Comparison of ENCODE assay signal across 1 cellular context in the genomic region with DNA sequence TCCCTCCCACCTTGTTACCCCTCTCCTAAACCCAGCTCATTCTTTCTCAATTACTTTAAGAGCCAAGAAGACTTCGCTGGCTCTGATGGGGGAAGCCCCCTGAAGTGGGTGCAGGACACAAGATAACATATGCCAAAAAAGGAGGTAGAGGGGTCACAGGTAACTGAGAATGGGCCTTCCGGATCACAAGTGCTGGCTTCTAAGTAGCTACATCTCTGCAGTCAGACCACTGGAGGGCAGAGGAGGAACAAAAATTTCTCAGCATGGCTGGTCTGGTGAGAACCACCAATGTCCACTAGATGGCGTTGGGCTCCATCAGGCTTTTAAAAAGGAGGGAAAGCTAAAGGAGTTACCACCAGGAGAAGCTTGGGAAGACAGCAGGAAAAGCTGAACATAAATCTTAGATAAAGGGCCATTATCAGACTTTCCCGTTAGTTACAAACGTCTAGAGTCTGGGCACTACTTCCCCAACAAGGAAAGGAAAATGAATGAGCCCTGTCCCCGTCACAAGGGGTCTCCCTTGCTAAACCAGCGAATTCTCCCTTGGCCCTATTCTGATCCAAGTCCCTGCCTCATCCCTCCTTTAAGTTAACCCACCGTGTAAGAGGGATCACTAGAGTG.
TF ChIP-seq lines count a peak whose summit lies in the region.

No MANE protein-coding gene starts in this region.

TF ChIP-seq in HepG2, 621 proteins besides CTCF, POLR2A, EP300 and RAD21 (continues in another document):
- peak; percentile 66; the same call in 1 of the 2 replicates for TF ChIP-seq SMYD3 (CRISPR knock-in tag; IDR thresholded peaks at IDR 0.05)
- peak; percentile 31; the same call in 1 of the 2 replicates for TF ChIP-seq SALL1 (CRISPR knock-in tag; IDR thresholded peaks at IDR 0.05)
- no peak for TF ChIP-seq GZF1 (CRISPR knock-in tag; IDR thresholded peaks at IDR 0.05)
- TF ChIP-seq KDM4B (CRISPR knock-in tag; IDR thresholded peaks at IDR 0.05) = peak; percentile 88; the same call in 1 of the 2 replicates
- TF ChIP-seq SRF (IDR thresholded peaks at IDR 0.05; ENCODE audit: low read depth, low read length) = peak; percentile 23; the same call in 1 of the 2 replicates
- peak; percentile 69 for TF ChIP-seq YY1 (IDR thresholded peaks at IDR 0.05; ENCODE audit: insufficient read depth, insufficient replicate concordance, low read depth, low read length)
- 0 out of 2 replicates have a peak, but pooled peaks have one; percentile 79 for TF ChIP-seq ZNF34 (CRISPR knock-in tag; IDR thresholded peaks at IDR 0.05; ENCODE audit: borderline replicate concordance)
- peak; percentile 91 for TF ChIP-seq ELF3 (CRISPR knock-in tag; IDR thresholded peaks at IDR 0.05)
- peak; percentile 17; the same call in 1 of the 2 replicates for TF ChIP-seq ARNTL (CRISPR knock-in tag; IDR thresholded peaks at IDR 0.05)
- TF ChIP-seq RCOR2 (CRISPR knock-in tag; IDR thresholded peaks at IDR 0.05) = no peak
- TF ChIP-seq, protein P1, sequence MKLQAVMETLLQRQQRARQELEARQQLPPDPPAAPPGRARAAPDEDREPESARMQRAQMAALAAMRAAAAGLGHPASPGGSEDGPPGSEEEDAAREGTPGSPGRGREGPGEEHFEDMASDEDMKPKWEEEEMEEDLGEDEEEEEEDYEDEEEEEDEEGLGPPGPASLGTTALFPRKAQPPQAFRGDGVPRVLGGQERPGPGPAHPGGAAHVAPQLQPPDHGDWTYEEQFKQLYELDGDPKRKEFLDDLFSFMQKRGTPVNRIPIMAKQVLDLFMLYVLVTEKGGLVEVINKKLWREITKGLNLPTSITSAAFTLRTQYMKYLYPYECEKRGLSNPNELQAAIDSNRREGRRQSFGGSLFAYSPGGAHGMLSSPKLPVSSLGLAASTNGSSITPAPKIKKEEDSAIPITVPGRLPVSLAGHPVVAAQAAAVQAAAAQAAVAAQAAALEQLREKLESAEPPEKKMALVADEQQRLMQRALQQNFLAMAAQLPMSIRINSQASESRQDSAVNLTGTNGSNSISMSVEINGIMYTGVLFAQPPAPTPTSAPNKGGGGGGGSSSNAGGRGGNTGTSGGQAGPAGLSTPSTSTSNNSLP (IDR thresholded peaks at IDR 0.05; ENCODE audit: low read depth, low read length) = peak; percentile 58; the same call in 1 of the 2 replicates
- TF ChIP-seq, protein P2, sequence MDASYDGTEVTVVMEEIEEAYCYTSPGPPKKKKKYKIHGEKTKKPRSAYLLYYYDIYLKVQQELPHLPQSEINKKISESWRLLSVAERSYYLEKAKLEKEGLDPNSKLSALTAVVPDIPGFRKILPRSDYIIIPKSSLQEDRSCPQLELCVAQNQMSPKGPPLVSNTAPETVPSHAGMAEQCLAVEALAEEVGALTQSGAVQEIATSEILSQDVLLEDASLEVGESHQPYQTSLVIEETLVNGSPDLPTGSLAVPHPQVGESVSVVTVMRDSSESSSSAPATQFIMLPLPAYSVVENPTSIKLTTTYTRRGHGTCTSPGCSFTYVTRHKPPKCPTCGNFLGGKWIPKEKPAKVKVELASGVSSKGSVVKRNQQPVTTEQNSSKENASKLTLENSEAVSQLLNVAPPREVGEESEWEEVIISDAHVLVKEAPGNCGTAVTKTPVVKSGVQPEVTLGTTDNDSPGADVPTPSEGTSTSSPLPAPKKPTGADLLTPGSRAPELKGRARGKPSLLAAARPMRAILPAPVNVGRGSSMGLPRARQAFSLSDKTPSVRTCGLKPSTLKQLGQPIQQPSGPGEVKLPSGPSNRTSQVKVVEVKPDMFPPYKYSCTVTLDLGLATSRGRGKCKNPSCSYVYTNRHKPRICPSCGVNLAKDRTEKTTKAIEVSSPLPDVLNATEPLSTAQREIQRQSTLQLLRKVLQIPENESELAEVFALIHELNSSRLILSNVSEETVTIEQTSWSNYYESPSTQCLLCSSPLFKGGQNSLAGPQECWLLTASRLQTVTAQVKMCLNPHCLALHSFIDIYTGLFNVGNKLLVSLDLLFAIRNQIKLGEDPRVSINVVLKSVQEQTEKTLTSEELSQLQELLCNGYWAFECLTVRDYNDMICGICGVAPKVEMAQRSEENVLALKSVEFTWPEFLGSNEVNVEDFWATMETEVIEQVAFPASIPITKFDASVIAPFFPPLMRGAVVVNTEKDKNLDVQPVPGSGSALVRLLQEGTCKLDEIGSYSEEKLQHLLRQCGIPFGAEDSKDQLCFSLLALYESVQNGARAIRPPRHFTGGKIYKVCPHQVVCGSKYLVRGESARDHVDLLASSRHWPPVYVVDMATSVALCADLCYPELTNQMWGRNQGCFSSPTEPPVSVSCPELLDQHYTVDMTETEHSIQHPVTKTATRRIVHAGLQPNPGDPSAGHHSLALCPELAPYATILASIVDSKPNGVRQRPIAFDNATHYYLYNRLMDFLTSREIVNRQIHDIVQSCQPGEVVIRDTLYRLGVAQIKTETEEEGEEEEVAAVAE (CRISPR knock-in tag; IDR thresholded peaks at IDR 0.05; ENCODE audit: borderline replicate concordance) = peak; percentile 81; the same call in 1 of the 2 replicates
- 0 out of 2 replicates have a peak, but pooled peaks have one; percentile 60 for TF ChIP-seq ELF1 (CRISPR knock-in tag; IDR thresholded peaks at IDR 0.05)
- TF ChIP-seq ZNF788 (CRISPR knock-in tag; IDR thresholded peaks at IDR 0.05; ENCODE audit: borderline replicate concordance) = peak; percentile 76; the same call in 1 of the 2 replicates
- TF ChIP-seq KAT8 (CRISPR knock-in tag; IDR thresholded peaks at IDR 0.05) = peak; percentile 80
- peak; percentile 80 for TF ChIP-seq ERF (CRISPR knock-in tag; IDR thresholded peaks at IDR 0.05)
- TF ChIP-seq NFKBIZ (CRISPR knock-in tag; IDR thresholded peaks at IDR 0.05) = peak; percentile 42; the same call in 1 of the 2 replicates
- TF ChIP-seq YEATS4 (CRISPR knock-in tag; IDR thresholded peaks at IDR 0.05; ENCODE audit: borderline replicate concordance) = peak; percentile 55; the same call in 1 of the 2 replicates
- TF ChIP-seq, protein P3, sequence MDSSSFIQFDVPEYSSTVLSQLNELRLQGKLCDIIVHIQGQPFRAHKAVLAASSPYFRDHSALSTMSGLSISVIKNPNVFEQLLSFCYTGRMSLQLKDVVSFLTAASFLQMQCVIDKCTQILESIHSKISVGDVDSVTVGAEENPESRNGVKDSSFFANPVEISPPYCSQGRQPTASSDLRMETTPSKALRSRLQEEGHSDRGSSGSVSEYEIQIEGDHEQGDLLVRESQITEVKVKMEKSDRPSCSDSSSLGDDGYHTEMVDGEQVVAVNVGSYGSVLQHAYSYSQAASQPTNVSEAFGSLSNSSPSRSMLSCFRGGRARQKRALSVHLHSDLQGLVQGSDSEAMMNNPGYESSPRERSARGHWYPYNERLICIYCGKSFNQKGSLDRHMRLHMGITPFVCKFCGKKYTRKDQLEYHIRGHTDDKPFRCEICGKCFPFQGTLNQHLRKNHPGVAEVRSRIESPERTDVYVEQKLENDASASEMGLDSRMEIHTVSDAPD (CRISPR knock-in tag; IDR thresholded peaks at IDR 0.05) = peak; percentile 36; the same call in 1 of the 2 replicates
- peak; percentile 77 for TF ChIP-seq MIER3 (CRISPR knock-in tag; IDR thresholded peaks at IDR 0.05; ENCODE audit: borderline replicate concordance)
- TF ChIP-seq, protein P4, sequence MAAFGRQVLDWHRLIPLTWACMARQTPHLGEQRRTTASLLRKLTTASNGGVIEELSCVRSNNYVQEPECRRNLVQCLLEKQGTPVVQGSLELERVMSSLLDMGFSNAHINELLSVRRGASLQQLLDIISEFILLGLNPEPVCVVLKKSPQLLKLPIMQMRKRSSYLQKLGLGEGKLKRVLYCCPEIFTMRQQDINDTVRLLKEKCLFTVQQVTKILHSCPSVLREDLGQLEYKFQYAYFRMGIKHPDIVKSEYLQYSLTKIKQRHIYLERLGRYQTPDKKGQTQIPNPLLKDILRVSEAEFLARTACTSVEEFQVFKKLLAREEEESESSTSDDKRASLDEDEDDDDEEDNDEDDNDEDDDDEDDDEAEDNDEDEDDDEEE (CRISPR knock-in tag; IDR thresholded peaks at IDR 0.05) = peak; percentile 59; the same call in 1 of the 2 replicates
- TF ChIP-seq MEF2D (CRISPR knock-in tag; IDR thresholded peaks at IDR 0.05) = peak; percentile 22; the same call in 1 of the 2 replicates
- TF ChIP-seq, protein P5, sequence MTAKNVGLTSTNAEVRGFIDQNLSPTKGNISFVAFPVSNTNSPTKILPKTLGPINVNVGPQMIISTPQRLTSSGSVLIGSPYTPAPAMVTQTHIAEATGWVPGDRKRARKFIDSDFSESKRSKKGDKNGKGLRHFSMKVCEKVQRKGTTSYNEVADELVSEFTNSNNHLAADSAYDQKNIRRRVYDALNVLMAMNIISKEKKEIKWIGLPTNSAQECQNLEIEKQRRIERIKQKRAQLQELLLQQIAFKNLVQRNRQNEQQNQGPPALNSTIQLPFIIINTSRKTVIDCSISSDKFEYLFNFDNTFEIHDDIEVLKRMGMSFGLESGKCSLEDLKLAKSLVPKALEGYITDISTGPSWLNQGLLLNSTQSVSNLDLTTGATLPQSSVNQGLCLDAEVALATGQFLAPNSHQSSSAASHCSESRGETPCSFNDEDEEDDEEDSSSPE (CRISPR knock-in tag; IDR thresholded peaks at IDR 0.05) = peak; percentile 95
- peak; percentile 95 for TF ChIP-seq MIXL1 (CRISPR knock-in tag; IDR thresholded peaks at IDR 0.05)
- TF ChIP-seq, protein P6, sequence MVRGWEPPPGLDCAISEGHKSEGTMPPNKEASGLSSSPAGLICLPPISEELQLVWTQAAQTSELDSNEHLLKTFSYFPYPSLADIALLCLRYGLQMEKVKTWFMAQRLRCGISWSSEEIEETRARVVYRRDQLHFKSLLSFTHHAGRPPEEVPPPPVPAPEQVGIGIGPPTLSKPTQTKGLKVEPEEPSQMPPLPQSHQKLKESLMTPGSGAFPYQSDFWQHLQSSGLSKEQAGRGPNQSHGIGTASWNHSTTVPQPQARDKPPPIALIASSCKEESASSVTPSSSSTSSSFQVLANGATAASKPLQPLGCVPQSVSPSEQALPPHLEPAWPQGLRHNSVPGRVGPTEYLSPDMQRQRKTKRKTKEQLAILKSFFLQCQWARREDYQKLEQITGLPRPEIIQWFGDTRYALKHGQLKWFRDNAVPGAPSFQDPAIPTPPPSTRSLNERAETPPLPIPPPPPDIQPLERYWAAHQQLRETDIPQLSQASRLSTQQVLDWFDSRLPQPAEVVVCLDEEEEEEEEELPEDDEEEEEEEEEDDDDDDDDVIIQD (CRISPR knock-in tag; IDR thresholded peaks at IDR 0.05; ENCODE audit: low read depth) = peak; percentile 85
- TF ChIP-seq KDM6A (CRISPR knock-in tag; IDR thresholded peaks at IDR 0.05; ENCODE audit: low read depth) = no peak
- no peak for TF ChIP-seq SP1 (IDR thresholded peaks at IDR 0.05)
- peak; percentile 71; the same call in 1 of the 2 replicates for TF ChIP-seq SP1 (CRISPR knock-in tag; IDR thresholded peaks at IDR 0.05)
- TF ChIP-seq ETV5 (CRISPR knock-in tag; IDR thresholded peaks at IDR 0.05; ENCODE audit: borderline replicate concordance) = peak; percentile 54; the same call in 1 of the 2 replicates
- peak; percentile 43; the same call in 1 of the 2 replicates for TF ChIP-seq ZNF556 (CRISPR knock-in tag; IDR thresholded peaks at IDR 0.05; ENCODE audit: borderline replicate concordance)
- peak; percentile 28; the same call in 1 of the 2 replicates for TF ChIP-seq GABPB1 (CRISPR knock-in tag; IDR thresholded peaks at IDR 0.05)
- TF ChIP-seq ZNF331 (CRISPR knock-in tag; IDR thresholded peaks at IDR 0.05) = 0 out of 2 replicates have a peak, but pooled peaks have one; percentile 58
- 0 out of 2 replicates have a peak, but pooled peaks have one; percentile 46 for TF ChIP-seq ZNF143 (CRISPR knock-in tag; IDR thresholded peaks at IDR 0.05)
- no peak for TF ChIP-seq ZNF816 (CRISPR knock-in tag; IDR thresholded peaks at IDR 0.05; ENCODE audit: borderline replicate concordance)
- peak; percentile 91; the same call in 1 of the 2 replicates for TF ChIP-seq ZNF772 (CRISPR knock-in tag; IDR thresholded peaks at IDR 0.05)
- TF ChIP-seq ZNF589 (CRISPR knock-in tag; conservative IDR thresholded peaks at IDR 0.05) = 0 out of 2 replicates have a peak, but pooled peaks have one; percentile 37
- no peak for TF ChIP-seq RELA (CRISPR knock-in tag; IDR thresholded peaks at IDR 0.05)
- peak; percentile 65; the same call in 1 of the 2 replicates for TF ChIP-seq ARID4A (CRISPR knock-in tag; IDR thresholded peaks at IDR 0.05; ENCODE audit: borderline replicate concordance)
- 0 out of 2 replicates have a peak, but pooled peaks have one; percentile 32 for TF ChIP-seq MAF1 (CRISPR knock-in tag; IDR thresholded peaks at IDR 0.05; ENCODE audit: borderline replicate concordance)
- peak; percentile 93; the same call in 1 of the 2 replicates for TF ChIP-seq ZNF567 (CRISPR knock-in tag; IDR thresholded peaks at IDR 0.05; ENCODE audit: borderline replicate concordance)
- 0 out of 2 replicates have a peak, but pooled peaks have one; percentile 54 for TF ChIP-seq ZBTB42 (CRISPR knock-in tag; IDR thresholded peaks at IDR 0.05)
